ENCODE assay signal across 26 cellular contexts in the genomic region with DNA sequence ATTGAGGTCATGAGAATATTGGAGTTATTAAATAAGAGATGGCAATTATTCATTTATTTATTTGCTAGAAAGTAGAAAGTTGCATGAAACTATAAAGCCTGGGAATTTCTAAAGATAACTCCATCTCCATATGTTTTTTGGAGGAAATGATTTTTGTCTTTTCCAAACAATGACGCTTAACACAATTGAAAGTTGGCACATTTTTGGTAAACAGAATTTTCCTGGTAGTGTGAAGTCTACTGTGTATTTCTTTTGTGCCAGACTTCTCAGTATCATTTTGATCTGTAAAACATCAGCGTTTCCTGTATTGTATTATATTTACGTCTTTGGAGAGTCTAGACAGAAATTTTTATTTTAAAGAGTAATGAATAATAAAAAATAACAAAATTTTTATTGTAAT.
"Had no signal": no experiment of that assay in that cellular context is flagged by ENCODE, and none has a peak within 500 bp of the region (broad histone marks: within the 10 kb centered on the region; RNA-seq: fewer than 3 reads in every experiment).

No MANE protein-coding gene starts in this region.

- ATAC-seq: effector memory CD8-positive, alpha-beta T cell; esophagus mucosa; foreskin keratinocyte; gastrocnemius medialis; gastroesophageal sphincter; heart left ventricle; heart right ventricle had no signal

- H3K4me3 Mint-ChIP-seq: dendritic cell treated with granulocyte-macrophage colony-stimulating factor and Interleukin-4, amounts not matched to agents 40 ng/mL and 50 ng/mL, for 4 days; effector memory CD8-positive, alpha-beta T cell; endodermal cell had no signal

- FAIRE-seq: colon, endometrium had no signal

- H3K9me3 Mint-ChIP-seq: dendritic cell treated with granulocyte-macrophage colony-stimulating factor and Interleukin-4, amounts not matched to agents 40 ng/mL and 50 ng/mL, for 4 days; endodermal cell had no signal

- H3K4me1 ChIP-seq: colonic mucosa, esophagus muscularis mucosa, esophagus squamous epithelium, foreskin keratinocyte, gastrocnemius medialis, gastroesophageal sphincter had no signal

- H3K27me3 Mint-ChIP-seq: dendritic cell treated with granulocyte-macrophage colony-stimulating factor and Interleukin-4, amounts not matched to agents 40 ng/mL and 50 ng/mL, for 4 days had no signal

- H3K4me1 Mint-ChIP-seq: endodermal cell had no signal

- H3K27me3 ChIP-seq: colonic mucosa, dorsolateral prefrontal cortex, esophagus muscularis mucosa, esophagus squamous epithelium, foreskin keratinocyte, gastrocnemius medialis, gastroesophageal sphincter, heart left ventricle, heart right ventricle had no signal

- H3K27ac ChIP-seq: colonic mucosa, coronary artery, dorsolateral prefrontal cortex, epithelial cell of prostate, esophagus muscularis mucosa, esophagus squamous epithelium, foreskin keratinocyte, gastrocnemius medialis, gastroesophageal sphincter, heart left ventricle, heart right ventricle had no signal

- H3K4me3 ChIP-seq: colonic mucosa, coronary artery, dorsolateral prefrontal cortex, esophagus muscularis mucosa, esophagus squamous epithelium, gastrocnemius medialis, gastroesophageal sphincter, heart left ventricle, heart right ventricle had no signal

- H3K9me3 ChIP-seq: colonic mucosa, esophagus muscularis mucosa, esophagus squamous epithelium, gastrocnemius medialis, gastroesophageal sphincter had no signal

- H3K36me3 ChIP-seq: colonic mucosa, esophagus muscularis mucosa, esophagus squamous epithelium, gastrocnemius medialis, gastroesophageal sphincter, heart left ventricle, heart right ventricle had no signal

- DNase-seq: colonic mucosa; cortex of kidney; dorsolateral prefrontal cortex; effector CD4-positive, alpha-beta T cell; effector CD8-positive, alpha-beta T cell; effector memory CD4-positive, alpha-beta T cell; effector memory CD8-positive, alpha-beta T cell; endodermal cell; erythroblast; esophagus squamous epithelium; foreskin fibroblast; foreskin keratinocyte; foreskin melanocyte; gastrocnemius medialis; glutamatergic neuron; head of caudate nucleus; heart left ventricle; heart right ventricle had no signal

- H3K27ac Mint-ChIP-seq: dendritic cell treated with granulocyte-macrophage colony-stimulating factor and Interleukin-4, amounts not matched to agents 40 ng/mL and 50 ng/mL, for 4 days; effector memory CD8-positive, alpha-beta T cell; endodermal cell had no signal
